Comparison of ENCODE assay signal across 18 cellular contexts in genomic region chr2:173002751-173003541, GRCh38.
DNase-seq lines count a peak whose midpoint lies in the region; ATAC-seq and TF ChIP-seq lines count a peak whose summit lies in the region.
"Had no signal": no experiment of that assay in that cellular context is flagged by ENCODE, and none has a peak within 500 bp of the region (broad histone marks: within the 10 kb centered on the region; RNA-seq: fewer than 3 reads in every experiment).

No MANE protein-coding gene starts in this region.

- in situ Hi-C loops in Panc1 (cut with HindIII; ENCODE audit: low pct_unique_long_range_greater_than_20kb, low sequenced_read_pairs) = no loop called here

- TF ChIP-seq CTCF in breast epithelium (IDR thresholded peaks at IDR 0.05) = no peak
- TF ChIP-seq CTCF in MCF 10A (IDR thresholded peaks at IDR 0.05; ENCODE audit: unreplicated experiment) = no peak
- TF ChIP-seq CTCF in Panc1 (IDR thresholded peaks at IDR 0.05) = no peak
- no peak for TF ChIP-seq CTCF in left lung (IDR thresholded peaks at IDR 0.05)
- no peak for TF ChIP-seq CTCF in coronary artery (IDR thresholded peaks at IDR 0.05)

- intact Hi-C loops in breast epithelium (cut with DNase I; ENCODE audit: low total_unique reads) (no loop called here), MCF 10A (cut with micrococcal nuclease) (no loop called here), Panc1 (cut with micrococcal nuclease; ENCODE audit: unreplicated experiment) (no loop called here), left lung (cut with DNase I) (no loop called here)

- H3K9me3 Mint-ChIP-seq in MCF 10A (ENCODE audit: unreplicated experiment) = no peaks in the 10 kb centered on the region
- H3K9me3 Mint-ChIP-seq: activated B cell treated with CpG ODN at 0.5 μM for 24 hours had no signal

- POLR2A ChIA-PET in MCF 10A (lab: Yijun Ruan, JAX) = interaction anchor here (0.6 to 0.9 kb wide), 4 partner anchors 32 to 1791 kb away, joined by 3 read pairs; no protein-coding TSS in a partner anchor
- POLR2A ChIA-PET in Panc1 (lab: Charles Lee) = no interaction called here

- H3K4me3 ChIP-seq in breast epithelium (no peak overlapping the region), Panc1 (ENCODE audit: low read depth in 2 of 2, low read length in 2 of 2) (no peak overlapping the region), left lung (no peak overlapping the region), coronary artery (no peak overlapping the region)
- H3K4me3 ChIP-seq: thyroid gland had no signal

- CTCF ChIA-PET in MCF 10A (lab: Yijun Ruan, JAX) (interaction anchor here (0.7 to 2.3 kb wide), 5 partner anchors 24 to 137 kb away, joined by 3 to 9 read pairs (median 3); no protein-coding TSS in a partner anchor), Panc1 (lab: Charles Lee) (no interaction called here)

- H3K4me3 Mint-ChIP-seq in MCF 10A (ENCODE audit: unreplicated experiment) = no peak overlapping the region
- H3K4me3 Mint-ChIP-seq: activated B cell treated with CpG ODN at 0.5 μM for 24 hours had no signal

- no peak overlapping the region for H3K27ac Mint-ChIP-seq in MCF 10A (ENCODE audit: low read depth, unreplicated experiment)
- H3K27ac Mint-ChIP-seq: activated B cell treated with CpG ODN at 0.5 μM for 24 hours had no signal

- no peaks in the 10 kb centered on the region for H3K4me1 Mint-ChIP-seq in MCF 10A (ENCODE audit: insufficient read depth, unreplicated experiment)
- H3K4me1 Mint-ChIP-seq: activated B cell treated with CpG ODN at 0.5 μM for 24 hours had no signal

- peak overlapping the region; percentile 68 to 70 for H3K27ac ChIP-seq in breast epithelium
- peak overlapping the region; percentile 58; the same call in 1 of the 2 replicates for H3K27ac ChIP-seq in Panc1 (ENCODE audit: low read length)
- H3K27ac ChIP-seq in left lung = no peak overlapping the region
- no peak overlapping the region for H3K27ac ChIP-seq in substantia nigra (ENCODE audit: low read depth, low read length, poor library complexity, severe bottlenecking)
- no peak overlapping the region for H3K27ac ChIP-seq in coronary artery
- H3K27ac ChIP-seq: thyroid gland had no signal

- no peak for TF ChIP-seq POLR2A in breast epithelium (IDR thresholded peaks at IDR 0.05)

- no peaks in the 10 kb centered on the region for H3K36me3 Mint-ChIP-seq in MCF 10A (ENCODE audit: insufficient read depth, unreplicated experiment)

- H3K27me3 Mint-ChIP-seq in MCF 10A (ENCODE audit: insufficient read depth, unreplicated experiment) = no peaks in the 10 kb centered on the region

- DNase-seq in breast epithelium (ENCODE audit: low spot score in 2 of 2) (no peak), MCF 10A (ENCODE audit: unreplicated experiment) (no peak), Panc1 (ENCODE audit: low read depth, low spot score) (no peak), left lung (no peak), glomerular visceral epithelial cell (ENCODE audit: extremely low spot score) (no peak), substantia nigra (lab: John Stamatoyannopoulos, UW) (no peak), coronary artery (ENCODE audit: low spot score) (no peak)
- DNase-seq: activated B cell treated with CpG ODN at 0.5 μM for 24 hours; activated gamma-delta T cell; erythroblast; GDM1; islet precursor cell; mesendoderm; NCI-H1417; NCI-H524; stimulated activated CD4-positive, alpha-beta T cell treated with anti-CD3 and anti-CD28 coated beads, Interleukin-4, amount 100 ng/mL, for 24 hours had no signal

- H3K4me1 ChIP-seq in breast epithelium (peaks cover 0 to 4% of the 10 kb centered on the region in 2 donors), Panc1 (ENCODE audit: control insufficient read depth, insufficient read depth, low read length) (peaks cover 13% of the 10 kb centered on the region), left lung (no peaks in the 10 kb centered on the region)

- ATAC-seq in Panc1 (no peak), left lung (peak; percentile 75), GM19023 (IDR thresholded peaks at IDR 0.05; ENCODE audit: unreplicated experiment) (no peak)

- no peaks in the 10 kb centered on the region for H3K27me3 ChIP-seq in breast epithelium
- no peaks in the 10 kb centered on the region for H3K27me3 ChIP-seq in Panc1 (ENCODE audit: control insufficient read depth, insufficient read depth, low read length)
- H3K27me3 ChIP-seq in left lung = no peaks in the 10 kb centered on the region
- H3K27me3 ChIP-seq: thyroid gland had no signal

- H3K9me3 ChIP-seq in breast epithelium (no peaks in the 10 kb centered on the region), Panc1 (ENCODE audit: control insufficient read depth, insufficient read depth, low read depth, low read length) (no peaks in the 10 kb centered on the region), left lung (no peaks in the 10 kb centered on the region)
- H3K9me3 ChIP-seq: thyroid gland had no signal

- H3K36me3 ChIP-seq in breast epithelium = no peaks in the 10 kb centered on the region
- H3K36me3 ChIP-seq in Panc1 (ENCODE audit: control insufficient read depth, insufficient read depth, low read length) = no peaks in the 10 kb centered on the region
- H3K36me3 ChIP-seq in left lung = no peaks in the 10 kb centered on the region
- H3K36me3 ChIP-seq: thyroid gland had no signal

- BruUV-seq in MCF 10A (replicated peaks; lab: Mats Ljungman, UMichigan) = no TSS peak
- no TSS peak for BruUV-seq in Panc1 (replicated peaks; lab: Mats Ljungman, UMichigan)

Comparison
In these comparisons a context has a peak if more than half of its experiments do, and no peak if none do; other contexts are left out.
1. H3K27ac ChIP-seq: peak in breast epithelium (2 of 2) and Panc1 (single experiment); none in left lung (0 of 2), substantia nigra (single experiment) and coronary artery (0 of 2).